15 cellular contexts compared by ENCODE assay signal in the genomic region with DNA sequence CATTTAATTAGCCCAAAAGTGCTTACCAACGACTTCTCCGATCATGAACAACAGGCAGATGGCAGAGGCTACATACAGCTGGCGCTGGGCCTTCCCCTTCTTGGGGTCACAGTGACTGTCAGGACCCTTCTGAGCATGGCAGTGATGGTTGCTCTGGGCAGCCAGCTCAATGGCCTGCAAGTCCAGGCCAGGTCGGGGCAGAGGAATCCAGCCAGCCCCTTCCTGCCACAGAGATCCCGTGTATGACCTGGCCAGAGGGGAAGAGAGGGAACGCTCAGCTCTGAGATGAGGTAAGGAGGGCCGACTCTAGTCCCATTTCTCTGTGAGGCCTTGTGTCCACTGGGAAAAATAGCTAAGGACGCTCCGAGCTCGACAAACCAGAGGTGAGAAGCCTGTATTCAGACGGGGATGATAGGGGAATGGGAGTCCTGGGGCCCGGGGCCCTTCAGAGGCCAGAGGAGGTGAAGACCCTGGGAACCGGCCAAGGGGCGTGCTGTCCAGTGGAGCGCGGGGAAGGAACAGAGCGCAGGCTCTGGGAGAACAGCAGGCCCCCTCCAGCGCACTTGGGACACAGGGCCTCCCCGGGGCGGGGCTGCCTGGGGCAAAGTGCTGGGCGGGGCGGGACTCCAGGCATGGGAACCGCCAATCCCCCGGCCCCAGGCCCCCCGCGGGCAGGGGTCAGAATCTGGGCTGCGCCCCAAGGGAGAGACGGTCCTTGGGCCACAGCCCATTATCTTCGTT. TPM values are rescaled to one million over a fixed set of nuclear protein-coding genes. Genes with fewer than 3 reads are reported as not detected.
A peak's percentile ranks its signal among the peaks of the same experiment; 100 is the strongest.
DNase-seq lines count a peak whose midpoint lies in the region; ATAC-seq, FAIRE-seq and TF ChIP-seq lines count a peak whose summit lies in the region.
"Had no signal": no experiment of that assay in that cellular context is flagged by ENCODE, and none has a peak within 500 bp of the region (broad histone marks: within the 10 kb centered on the region; RNA-seq: fewer than 3 reads in every experiment).

No MANE protein-coding gene starts in this region.

- TF ChIP-seq RAD21 in K562 (CRISPR knock-in tag; conservative IDR thresholded peaks at IDR 0.05 in 1 of 2, IDR thresholded peaks at IDR 0.05 in 1 of 2): no peak

- POLR2A ChIA-PET in K562 (lab: Yijun Ruan, JAX): interaction anchor here (0.5 to 3.9 kb wide), 4 partner anchors 10 to 119 kb away, joined by 3 to 23 read pairs (median 6); no protein-coding TSS in a partner anchor

- H3K27ac ChIP-seq in HUES6 (ENCODE audit: low read depth, low read length) (no peak overlapping the region), K562 (ENCODE audit: extremely low read depth, low read depth, low read length) (no peak overlapping the region), gastroesophageal sphincter (no peak overlapping the region)
- H3K27ac ChIP-seq: PC-9 had no signal

- no peak overlapping the region; the same call in 1 of the 2 replicates for H3K4me2 ChIP-seq in K562 (ENCODE audit: insufficient read depth, low read length)
- H3K4me2 ChIP-seq: PC-9 had no signal

- intact Hi-C loops in K562 (cut with micrococcal nuclease): no loop called here

- TF ChIP-seq CTCF in K562 (IDR thresholded peaks at IDR 0.05 in 2 of 3, conservative IDR thresholded peaks at IDR 0.05 in 1 of 3; ENCODE audit: insufficient read depth in 2 of 3, low read depth in 1 of 3, low read length in 3 of 3) (no peak), gastroesophageal sphincter (IDR thresholded peaks at IDR 0.05) (no peak), BE2C (IDR thresholded peaks at IDR 0.05; ENCODE audit: low read depth, low read length) (no peak)

- CTCF ChIA-PET in K562 (lab: Yijun Ruan, JAX; ENCODE audit: low intra/inter-chr PET ratio): no interaction called here

- TF ChIP-seq EP300 in K562 (IDR thresholded peaks at IDR 0.05; ENCODE audit: low read length) (no peak), gastroesophageal sphincter (IDR thresholded peaks at IDR 0.05) (no peak)

- peak; percentile 59 to 79 (median 74) for DNase-seq in K562 (ENCODE audit: extremely low read depth in 1 of 4, low spot score in 3 of 4)
- DNase-seq in retina: peak; percentile 21
- no peak for DNase-seq in activated CD8-positive, alpha-beta memory T cell treated with anti-CD3 and anti-CD28 coated beads for 24 hours
- no peak for DNase-seq in BE2C
- DNase-seq: activated CD4-positive, CD25-positive, alpha-beta regulatory T cell treated with anti-CD3 and anti-CD28 coated beads, Interleukin-2, amount 50 U/mL, for 72 hours; cortex of kidney; EL; IMR-90; PC-9 had no signal

- BruUV-seq in K562 (replicated peaks; lab: Mats Ljungman, UMichigan): no TSS peak

- ATAC-seq in K562 (peak; percentile 70), gastroesophageal sphincter (no peak)
- ATAC-seq: stimulated activated memory B cell treated with anti-CD40 and anti-IgM and Interleukin-4, amounts not matched to agents 10 μg/mL and 1 μg/mL and 100 μg/mL, for 72 hours had no signal

- in situ Hi-C loops in K562 (cut with MboI): loop anchor here (5.0 kb wide), 2 partner anchors 62 to 102 kb away; no protein-coding TSS in a partner anchor

- no peaks in the 10 kb centered on the region for H3K9me3 ChIP-seq in HUES6 (ENCODE audit: control insufficient read depth, insufficient read depth, low read depth, low read length)
- no peaks in the 10 kb centered on the region for H3K9me3 ChIP-seq in K562 (replicated peaks; ENCODE audit: control insufficient read depth, insufficient read depth, low read depth, low read length)
- no peaks in the 10 kb centered on the region for H3K9me3 ChIP-seq in iPS-18c (ENCODE audit: control insufficient read depth, insufficient read depth, low read length)
- no peaks in the 10 kb centered on the region for H3K9me3 ChIP-seq in gastroesophageal sphincter
- H3K9me3 ChIP-seq in BE2C: no peaks in the 10 kb centered on the region

- H3K79me2 ChIP-seq in K562 (ENCODE audit: control insufficient read depth, insufficient read depth, low read length): no peaks in the 10 kb centered on the region

- H3K27me3 ChIP-seq in HUES6 (ENCODE audit: control insufficient read depth, insufficient read depth, low read length): peaks cover 91% of the 10 kb centered on the region
- H3K27me3 ChIP-seq in K562 (ENCODE audit: control insufficient read depth in 2 of 2, insufficient read depth in 2 of 2, low read length in 2 of 2): no peaks in the 10 kb centered on the region
- H3K27me3 ChIP-seq in gastroesophageal sphincter: peaks cover 97% of the 10 kb centered on the region
- peaks cover 53% of the 10 kb centered on the region for H3K27me3 ChIP-seq in BE2C

- TF ChIP-seq POLR2A in K562 (conservative IDR thresholded peaks at IDR 0.05) (no peak), gastroesophageal sphincter (IDR thresholded peaks at IDR 0.05) (no peak)

- H3K4me1 ChIP-seq in HUES6 (ENCODE audit: control insufficient read depth, insufficient read depth, low read length) (peaks cover 6% of the 10 kb centered on the region), K562 (replicated peaks in 1 of 2; ENCODE audit: control insufficient read depth in 2 of 2, insufficient read depth in 2 of 2, low read length in 2 of 2) (peaks cover 34 to 45% of the 10 kb centered on the region in 2 experiments), gastroesophageal sphincter (peaks cover 0 to 15% (median 3%) of the 10 kb centered on the region in 3 donors), BE2C (no peaks in the 10 kb centered on the region)

- H3K36me3 ChIP-seq in HUES6 (ENCODE audit: control insufficient read depth, insufficient read depth, low read length): no peaks in the 10 kb centered on the region
- no peaks in the 10 kb centered on the region for H3K36me3 ChIP-seq in K562 (ENCODE audit: control insufficient read depth, insufficient read depth, low read length)
- H3K36me3 ChIP-seq in gastroesophageal sphincter: no peaks in the 10 kb centered on the region
- no peaks in the 10 kb centered on the region for H3K36me3 ChIP-seq in BE2C

- FAIRE-seq in K562 (lab: Jason Lieb, UNC): no peak
- FAIRE-seq: GM12891 had no signal

- WGBS in K562 (ENCODE audit: insufficient coverage, low coverage, missing lambda C conversion rate): 46% methylated on average over 23 of the region's 29 CpGs
- WGBS in gastroesophageal sphincter (ENCODE audit: low coverage in 1 of 2), 2 donors: 30 to 64% methylated on average over 3 to 9 of the region's 29 CpGs

- H3K4me3 ChIP-seq in HUES6 (ENCODE audit: low read depth, low read length) (peak overlapping the region; percentile 50), K562 (no peak overlapping the region), iPS-18c (ENCODE audit: insufficient read depth, low read depth, low read length) (peak overlapping the region; percentile 49), gastroesophageal sphincter (peak overlapping the region in 1 of 2 donors; percentile 27), BE2C (ENCODE audit: low read depth, low read length) (no peak overlapping the region)
- H3K4me3 ChIP-seq: PC-9 had no signal

- no peaks in the 10 kb centered on the region for H4K20me1 ChIP-seq in K562 (replicated peaks; ENCODE audit: control insufficient read depth, insufficient read depth, low read length)

- no peaks in the 10 kb centered on the region for H3K9me1 ChIP-seq in K562 (ENCODE audit: control insufficient read depth, insufficient read depth, low read length)

- peak overlapping the region; percentile 75 for H2AFZ ChIP-seq in K562 (ENCODE audit: low read depth, low read length)
- H2AFZ ChIP-seq: PC-9 had no signal

- H3K9ac ChIP-seq in HUES6 (ENCODE audit: low read length) (no peak overlapping the region), K562 (ENCODE audit: insufficient read depth in 1 of 2, low read depth in 2 of 2, low read length in 2 of 2) (peak overlapping the region in 1 of 2 experiments; percentile 85; a peak in 2 of 4 replicates)

RNA-seq across cellular contexts. Expression of a gene that starts 0.8 kb away (rescaled TPM):
- 0.42 TPM in 1 of 2 replicates, not detected in the other for total RNA-seq in K562 (2011; cell fraction: chromatin; rRNA removed; ENCODE audit: low replicate concordance)
- total RNA-seq in K562 (2011; cell fraction: nucleolus; rRNA removed): 0.33 and 0.53 TPM in 2 replicates
- 0.51 TPM in 1 of 2 replicates, not detected in the other for total RNA-seq in K562 (2011; cell fraction: nucleoplasm; rRNA removed)
- 0.18 TPM in 1 of 2 replicates, not detected in the other for total RNA-seq in K562 (2014; rRNA removed)
- total RNA-seq in K562 (2014; rRNA removed; fragmentation: Illumina TruSeq; extraction: Trizol): not detected in 2 replicates
- total RNA-seq in K562 (2015; rRNA removed; fragmentation: Illumina TruSeq; extraction: Trizol): not detected in 2 replicates
- total RNA-seq in K562 (2021): 0.11 and 0.13 TPM in 2 replicates
- polyA plus RNA-seq in K562 (2011; rRNA removed): 0.07 and 0.08 TPM in 2 replicates
- 0.19 and 0.22 TPM in 2 replicates for polyA plus RNA-seq in K562 (2011; cell fraction: cytosol; rRNA removed)
- 0.10 TPM in 2 replicates for polyA plus RNA-seq in K562 (2011; cell fraction: nucleus; rRNA removed)
- 0.03 and 0.32 TPM in 2 replicates for polyA plus RNA-seq in K562 (2012)
- 0.07 TPM in 1 of 2 replicates, not detected in the other for polyA plus RNA-seq in K562 (2014; fragmentation: Illumina TruSeq; extraction: Trizol)
- under 1 TPM; 0.01 to 0.06 TPM for polyA plus RNA-seq in K562 (2014; fragmentation: Nextera tagmentation; extraction: Ambion mirVana)
- polyA plus RNA-seq in K562 (2014; rRNA removed): 0.03 TPM in 1 of 2 replicates, not detected in the other
- 0.21 TPM in 1 of 2 replicates, not detected in the other for polyA minus RNA-seq in K562 (2011; rRNA and poly(A)+ RNA removed)
- polyA minus RNA-seq in K562 (2011; cell fraction: cytosol; rRNA and poly(A)+ RNA removed): not detected in 2 replicates
- polyA minus RNA-seq in K562 (2011; cell fraction: nucleus; rRNA and poly(A)+ RNA removed): 0.13 TPM in 1 of 2 replicates, not detected in the other
- not detected for total RNA-seq in gastroesophageal sphincter
- 0.28 TPM for polyA plus RNA-seq in BE2C (2012; ENCODE audit: insufficient read depth, insufficient read length, low read depth)
- total RNA-seq: IMR-90, PC-9 had no signal
- polyA plus RNA-seq: CD14-positive monocyte, IMR-90 had no signal

RNA-seq across cellular contexts. Expression of a gene that starts 22.3 kb away (rescaled TPM):
- 0.74 and 0.77 TPM in 2 replicates for total RNA-seq in K562 (2011; cell fraction: chromatin; rRNA removed; ENCODE audit: low replicate concordance)
- 0.26 and 0.67 TPM in 2 replicates for total RNA-seq in K562 (2011; cell fraction: nucleolus; rRNA removed)
- total RNA-seq in K562 (2011; cell fraction: nucleoplasm; rRNA removed): 0.44 and 0.99 TPM in 2 replicates
- 0.24 and 0.50 TPM in 2 replicates for total RNA-seq in K562 (2014; rRNA removed)
- total RNA-seq in K562 (2014; rRNA removed; fragmentation: Illumina TruSeq; extraction: Trizol): 0.32 and 0.36 TPM in 2 replicates
- total RNA-seq in K562 (2015; rRNA removed; fragmentation: Illumina TruSeq; extraction: Trizol): 0.19 and 0.22 TPM in 2 replicates
- 0.16 and 0.44 TPM in 2 replicates for total RNA-seq in K562 (2021)
- polyA plus RNA-seq in K562 (2011; rRNA removed): 0.42 and 0.57 TPM in 2 replicates
- 0.31 and 0.43 TPM in 2 replicates for polyA plus RNA-seq in K562 (2011; cell fraction: cytosol; rRNA removed)
- polyA plus RNA-seq in K562 (2011; cell fraction: nucleus; rRNA removed): 0.41 and 0.65 TPM in 2 replicates
- 0.38 and 0.60 TPM in 2 replicates for polyA plus RNA-seq in K562 (2012)
- 0.28 and 0.48 TPM in 2 replicates for polyA plus RNA-seq in K562 (2014; fragmentation: Illumina TruSeq; extraction: Trizol)
- polyA plus RNA-seq in K562 (2014; fragmentation: Nextera tagmentation; extraction: Ambion mirVana): under 1 TPM; 0.08 to 0.10 TPM
- 0.22 and 0.40 TPM in 2 replicates for polyA plus RNA-seq in K562 (2014; rRNA removed)
- 0.28 and 0.54 TPM in 2 replicates for polyA minus RNA-seq in K562 (2011; rRNA and poly(A)+ RNA removed)
- not detected in 2 replicates for polyA minus RNA-seq in K562 (2011; cell fraction: cytosol; rRNA and poly(A)+ RNA removed)
- 0.27 and 0.33 TPM in 2 replicates for polyA minus RNA-seq in K562 (2011; cell fraction: nucleus; rRNA and poly(A)+ RNA removed)
- total RNA-seq in gastroesophageal sphincter: 1 to 10 TPM in 2 of 4 donors, under 1 TPM in 2; 0.15 to 2.3 (median 0.82) TPM
- polyA plus RNA-seq in BE2C (2012; ENCODE audit: insufficient read depth, insufficient read length, low read depth): not detected
- total RNA-seq: IMR-90, PC-9 had no signal
- polyA plus RNA-seq: CD14-positive monocyte, IMR-90 had no signal

RNA-seq across cellular contexts. Expression of a gene that starts 23.6 kb away (rescaled TPM):
- total RNA-seq in K562 (2011; cell fraction: chromatin; rRNA removed; ENCODE audit: low replicate concordance): 0.58 TPM in 1 of 2 replicates, not detected in the other
- 1.5 and 2.0 TPM in 2 replicates for total RNA-seq in K562 (2011; cell fraction: nucleolus; rRNA removed)
- 0.95 and 1.9 TPM in 2 replicates for total RNA-seq in K562 (2011; cell fraction: nucleoplasm; rRNA removed)
- total RNA-seq in K562 (2014; rRNA removed) (0.12 and 0.23 TPM in 2 replicates), K562 (2014; rRNA removed; fragmentation: Illumina TruSeq; extraction: Trizol) (0.04 TPM in 1 of 2 replicates, not detected in the other), K562 (2015; rRNA removed; fragmentation: Illumina TruSeq; extraction: Trizol) (0.07 and 0.08 TPM in 2 replicates), K562 (2021) (0.13 and 0.16 TPM in 2 replicates), gastroesophageal sphincter (under 1 TPM in 3 of 4 donors, not detected in 1; 0.08 to 0.81 (median 0.31) TPM)
- polyA plus RNA-seq in K562 (2011; rRNA removed) (0.07 and 0.11 TPM in 2 replicates), K562 (2014; fragmentation: Illumina TruSeq; extraction: Trizol) (0.06 TPM in 1 of 2 replicates, not detected in the other), K562 (2014; fragmentation: Nextera tagmentation; extraction: Ambion mirVana) (not detected), K562 (2014; rRNA removed) (0.09 and 0.16 TPM in 2 replicates)
- 0.07 and 0.13 TPM in 2 replicates for polyA plus RNA-seq in K562 (2011; cell fraction: cytosol; rRNA removed)
- 0.28 and 0.32 TPM in 2 replicates for polyA plus RNA-seq in K562 (2011; cell fraction: nucleus; rRNA removed)
- 0.13 and 0.68 TPM in 2 replicates for polyA plus RNA-seq in K562 (2012)
- 0.11 and 0.18 TPM in 2 replicates for polyA minus RNA-seq in K562 (2011; rRNA and poly(A)+ RNA removed)
- polyA minus RNA-seq in K562 (2011; cell fraction: cytosol; rRNA and poly(A)+ RNA removed): 0.29 and 0.55 TPM in 2 replicates
- 1.3 and 2.3 TPM in 2 replicates for polyA minus RNA-seq in K562 (2011; cell fraction: nucleus; rRNA and poly(A)+ RNA removed)
- not detected for polyA plus RNA-seq in BE2C (2012; ENCODE audit: insufficient read depth, insufficient read length, low read depth)
- polyA plus RNA-seq: CD14-positive monocyte had no signal

RNA-seq across cellular contexts. Expression of a gene that starts 47.3 kb away (rescaled TPM):
- total RNA-seq in K562 (2011; cell fraction: chromatin; rRNA removed; ENCODE audit: low replicate concordance): 9.2 and 10.7 TPM in 2 replicates
- 7.3 and 7.8 TPM in 2 replicates for total RNA-seq in K562 (2011; cell fraction: nucleolus; rRNA removed)
- 6.4 and 7.5 TPM in 2 replicates for total RNA-seq in K562 (2011; cell fraction: nucleoplasm; rRNA removed)
- total RNA-seq in K562 (2014; rRNA removed): 5.5 and 6.5 TPM in 2 replicates
- total RNA-seq in K562 (2014; rRNA removed; fragmentation: Illumina TruSeq; extraction: Trizol): 6.4 and 6.8 TPM in 2 replicates
- 6.3 and 6.4 TPM in 2 replicates for total RNA-seq in K562 (2015; rRNA removed; fragmentation: Illumina TruSeq; extraction: Trizol)
- 4.7 and 5.9 TPM in 2 replicates for total RNA-seq in K562 (2021)
- polyA plus RNA-seq in K562 (2011; rRNA removed): 7.5 and 10.9 TPM in 2 replicates
- polyA plus RNA-seq in K562 (2011; cell fraction: cytosol; rRNA removed): 6.0 and 7.6 TPM in 2 replicates
- 6.5 and 9.1 TPM in 2 replicates for polyA plus RNA-seq in K562 (2011; cell fraction: nucleus; rRNA removed)
- 4.5 and 7.8 TPM in 2 replicates for polyA plus RNA-seq in K562 (2012)
- polyA plus RNA-seq in K562 (2014; fragmentation: Illumina TruSeq; extraction: Trizol): 7.0 and 8.7 TPM in 2 replicates
- polyA plus RNA-seq in K562 (2014; fragmentation: Nextera tagmentation; extraction: Ambion mirVana): 1 to 10 TPM; 4.2 to 7.0 TPM
- 6.0 and 6.9 TPM in 2 replicates for polyA plus RNA-seq in K562 (2014; rRNA removed)
- polyA minus RNA-seq in K562 (2011; rRNA and poly(A)+ RNA removed): 8.3 and 11.1 TPM in 2 replicates
- polyA minus RNA-seq in K562 (2011; cell fraction: cytosol; rRNA and poly(A)+ RNA removed): 4.3 and 7.0 TPM in 2 replicates
- polyA minus RNA-seq in K562 (2011; cell fraction: nucleus; rRNA and poly(A)+ RNA removed): 4.0 and 5.7 TPM in 2 replicates
- 10 to 100 TPM in 1 of 4 donors, 1 to 10 TPM in 3; 6.6 to 12.2 (median 8.5) TPM for total RNA-seq in gastroesophageal sphincter
- 6.9 TPM for polyA plus RNA-seq in BE2C (2012; ENCODE audit: insufficient read depth, insufficient read length, low read depth)

Comparison
In these comparisons a context has a peak if more than half of its experiments do, and no peak if none do; other contexts are left out.
1. H3K4me3 ChIP-seq: peak in HUES6 (single experiment) and iPS-18c (single experiment); none in K562 (single experiment) and BE2C (single experiment).
2. DNase-seq: peak in K562 (4 of 4) and retina (single experiment); none in activated CD8-positive, alpha-beta memory T cell treated with anti-CD3 and anti-CD28 coated beads for 24 hours (single experiment) and BE2C (single experiment).